In the genomic region with DNA sequence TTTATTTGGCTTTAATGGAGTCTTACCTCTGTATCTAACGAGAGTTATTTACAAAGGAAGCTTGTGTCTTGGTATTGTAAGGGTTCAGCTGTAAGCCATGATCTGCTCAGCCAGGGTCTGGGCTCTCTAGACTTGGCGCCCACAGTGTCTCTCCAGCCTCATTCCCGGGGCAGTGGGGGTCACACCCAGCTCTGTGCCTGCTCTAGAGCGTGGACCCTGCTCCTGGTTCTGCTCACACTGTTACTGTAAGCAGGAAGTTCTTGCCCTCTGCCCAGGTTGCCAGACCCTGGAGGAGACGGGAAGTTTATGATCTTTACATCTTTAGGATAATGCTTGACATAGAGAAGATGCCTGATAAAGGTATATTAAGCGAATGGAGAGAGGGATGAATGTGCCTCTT, we compare ENCODE assay signal across 31 cellular contexts.
"Had no signal": no experiment of that assay in that cellular context is flagged by ENCODE, and none has a peak within 500 bp of the region (broad histone marks: within the 10 kb centered on the region; RNA-seq: fewer than 3 reads in every experiment).

No MANE protein-coding gene starts in this region.

- DNase-seq: naive thymus-derived CD8-positive, alpha-beta T cell; nephron progenitor cell; nucleus accumbens; pancreas; retina; right cardiac atrium; right lobe of liver; sigmoid colon; spleen; stimulated activated CD4-positive, alpha-beta T cell treated with anti-CD3 and anti-CD28 coated beads, Interleukin-12 subunit alpha, Interleukin-12 subunit beta, amount 100 ng/mL, for 4 hours; stimulated activated CD4-positive, alpha-beta T cell treated with anti-CD3 and anti-CD28 coated beads, Interleukin-1b, Interleukin-23, amount 100 ng/mL, for 48 hours; stimulated activated CD4-positive, alpha-beta T cell treated with anti-CD3 and anti-CD28 coated beads, Interleukin-4, amount 100 ng/mL, for 1 hour; stimulated activated CD4-positive, alpha-beta T cell treated with anti-CD3 and anti-CD28 coated beads, Interleukin-4, amount 100 ng/mL, for 4 hours; stimulated activated CD8-positive, alpha-beta memory T cell treated with anti-CD3 and anti-CD28 coated beads, Interleukin-4, amount 100 ng/mL, for 48 hours; stimulated activated naive CD4-positive, alpha-beta T cell; stimulated activated naive CD8-positive, alpha-beta T cell treated with anti-CD3 and anti-CD28 coated beads, Interleukin-15, amount 100 ng/mL, for 72 hours; stimulated activated naive CD8-positive, alpha-beta T cell treated with anti-CD3 and anti-CD28 coated beads, Interleukin-15, Interleukin-2, amounts not matched to agents 100 U/mL and 50 U/mL, for 24 hours; substantia nigra; testis; tibial artery; transverse colon; upper lobe of right lung; uterus had no signal

- H3K9me3 Mint-ChIP-seq: natural killer cell treated with Interleukin-12 subunit alpha and Interleukin-12 subunit beta and Interleukin-15 and Interleukin-18, amount 100 ng/mL, for 72 hours; neural crest cell; stimulated activated memory B cell treated with anti-CD40 and anti-IgM and Interleukin-4, amounts not matched to agents 10 μg/mL and 1 μg/mL and 100 μg/mL, for 72 hours; type B pancreatic cell had no signal

- H3K4me3 Mint-ChIP-seq: naive thymus-derived CD8-positive, alpha-beta T cell; natural killer cell treated with Interleukin-12 subunit alpha and Interleukin-12 subunit beta and Interleukin-15 and Interleukin-18, amount 100 ng/mL, for 72 hours; nephron progenitor cell; neural crest cell; stimulated activated memory B cell treated with anti-CD40 and anti-IgM and Interleukin-4, amounts not matched to agents 10 μg/mL and 1 μg/mL and 100 μg/mL, for 72 hours; stimulated activated naive CD8-positive, alpha-beta T cell treated with anti-CD3 and anti-CD28 coated beads, Interleukin-15, amount 100 ng/mL, for 72 hours; type B pancreatic cell had no signal

- ATAC-seq: naive thymus-derived CD8-positive, alpha-beta T cell; natural killer cell treated with Interleukin-12 subunit alpha and Interleukin-12 subunit beta and Interleukin-15 and Interleukin-18, amount 100 ng/mL, for 72 hours; pancreas; right cardiac atrium; right lobe of liver; stimulated activated memory B cell treated with anti-CD40 and anti-IgM and Interleukin-4, amounts not matched to agents 10 μg/mL and 1 μg/mL and 100 μg/mL, for 72 hours; stimulated activated naive CD8-positive, alpha-beta T cell treated with anti-CD3 and anti-CD28 coated beads, Interleukin-15, amount 100 ng/mL, for 72 hours; stimulated activated naive CD8-positive, alpha-beta T cell treated with anti-CD3 and anti-CD28 coated beads, Interleukin-15, Interleukin-2, amounts not matched to agents 100 U/mL and 50 U/mL, for 24 hours; upper lobe of right lung had no signal

- H3K27ac Mint-ChIP-seq: naive thymus-derived CD8-positive, alpha-beta T cell; natural killer cell treated with Interleukin-12 subunit alpha and Interleukin-12 subunit beta and Interleukin-15 and Interleukin-18, amount 100 ng/mL, for 72 hours; nephron progenitor cell; stimulated activated memory B cell treated with anti-CD40 and anti-IgM and Interleukin-4, amounts not matched to agents 10 μg/mL and 1 μg/mL and 100 μg/mL, for 72 hours; stimulated activated naive CD8-positive, alpha-beta T cell treated with anti-CD3 and anti-CD28 coated beads, Interleukin-15, amount 100 ng/mL, for 72 hours; type B pancreatic cell had no signal

- H3K4me3 ChIP-seq: pancreas, prostate gland, right lobe of liver, sigmoid colon, smooth muscle cell, spleen, suprapubic skin, testis, tibial artery, transverse colon, upper lobe of right lung, uterus had no signal

- H3K4me1 ChIP-seq: pancreas, prostate gland, testis, uterus had no signal

- H3K27me3 Mint-ChIP-seq: type B pancreatic cell had no signal

- H3K27me3 ChIP-seq: neutrophil, pancreas, right lobe of liver, sigmoid colon, spleen, suprapubic skin, testis, tibial artery, transverse colon, upper lobe of right lung, uterus had no signal

- H3K27ac ChIP-seq: neutrophil, pancreas, prostate gland, right lobe of liver, sigmoid colon, spleen, suprapubic skin, testis, tibial artery, upper lobe of right lung, uterus had no signal

- H3K36me3 Mint-ChIP-seq: stimulated activated memory B cell treated with anti-CD40 and anti-IgM and Interleukin-4, amounts not matched to agents 10 μg/mL and 1 μg/mL and 100 μg/mL, for 72 hours; type B pancreatic cell had no signal

- H3K4me1 Mint-ChIP-seq: naive thymus-derived CD8-positive, alpha-beta T cell; stimulated activated naive CD8-positive, alpha-beta T cell treated with anti-CD3 and anti-CD28 coated beads, Interleukin-15, amount 100 ng/mL, for 72 hours had no signal

- H3K9me3 ChIP-seq: neutrophil, pancreas, prostate gland, right lobe of liver, suprapubic skin, testis, tibial artery, transverse colon, upper lobe of right lung, uterus had no signal

- H3K36me3 ChIP-seq: neutrophil, pancreas, prostate gland, right lobe of liver, sigmoid colon, spleen, suprapubic skin, tibial artery, transverse colon, upper lobe of right lung, uterus had no signal
